In genomic region chr5:166111021-166111420, GRCh38 we compare ENCODE assay signal across 23 cellular contexts.
DNase-seq lines count a peak whose midpoint lies in the region; ATAC-seq, FAIRE-seq and TF ChIP-seq lines count a peak whose summit lies in the region.
"Had no signal": no experiment of that assay in that cellular context is flagged by ENCODE, and none has a peak within 500 bp of the region (broad histone marks: within the 10 kb centered on the region; RNA-seq: fewer than 3 reads in every experiment).

No MANE protein-coding gene starts in this region.

- TF ChIP-seq CTCF in HepG2 (CRISPR knock-in tag; IDR thresholded peaks at IDR 0.05) (no peak), right lobe of liver (IDR thresholded peaks at IDR 0.05) (no peak), H9 (conservative IDR thresholded peaks at IDR 0.05) (no peak), H1 (IDR thresholded peaks at IDR 0.05; ENCODE audit: control extremely low read depth in 1 of 3, insufficient read depth in 1 of 3, low read depth in 1 of 3, low read length in 3 of 3) (no peak)

- in situ Hi-C loops in HepG2 (cut with HindIII; ENCODE audit: extremely low pct_ligation_motif_present, low pct_unique_long_range_greater_than_20kb) = no loop called here

- H3K14ac ChIP-seq in H9 (ENCODE audit: insufficient read depth, low read length) (no peak overlapping the region), H1 (ENCODE audit: insufficient read length) (no peak overlapping the region)

- H2BK120ac ChIP-seq in H9 (ENCODE audit: low read depth, low read length, poor library complexity, severe bottlenecking) (no peak overlapping the region), H1 (replicated peaks; ENCODE audit: low read depth, low read length) (no peak overlapping the region), mesendoderm (ENCODE audit: low read depth, low read length) (no peak overlapping the region)

- H3K18ac ChIP-seq in H9 (ENCODE audit: insufficient read length, low read depth, low read length) (no peak overlapping the region), H1 (ENCODE audit: extremely low read depth, low read length) (no peak overlapping the region), mesendoderm (ENCODE audit: low read length) (no peak overlapping the region)

- intact Hi-C loops in HepG2 (cut with micrococcal nuclease; ENCODE audit: unreplicated experiment) = no loop called here
- intact Hi-C loops in right lobe of liver (cut with DNase I) = no loop called here
- intact Hi-C loops in head of caudate nucleus (cut with DNase I) = no loop called here

- no peak for FAIRE-seq in HepG2 (lab: Jason Lieb, UNC)
- no peak for FAIRE-seq in H1 (lab: Jason Lieb, UNC)
- FAIRE-seq: GM12892, GM18507, K562 had no signal

- H3K36me3 ChIP-seq in HepG2 (replicated peaks in 1 of 2; ENCODE audit: control insufficient read depth in 1 of 2, insufficient read depth in 2 of 2, low read length in 2 of 2) (no peaks in the 10 kb centered on the region), right lobe of liver (no peaks in the 10 kb centered on the region), H1 (ENCODE audit: control insufficient read depth in 2 of 4, insufficient read depth in 4 of 4, low read length in 3 of 4) (no peaks in the 10 kb centered on the region), mesendoderm (ENCODE audit: control insufficient read depth, insufficient read depth, low read length) (no peaks in the 10 kb centered on the region)
- H3K36me3 ChIP-seq: BLaER1 treated with 17β-estradiol and CSF1 and Interleukin-3, amounts not matched to agents 10 nM and 100 nM; HAP-1 had no signal

- H2AFZ ChIP-seq in HepG2 (ENCODE audit: low read length) (no peak overlapping the region), H9 (ENCODE audit: low read length) (no peak overlapping the region), H1 (ENCODE audit: low read length) (no peak overlapping the region)

- ATAC-seq in HepG2 (no peak), right lobe of liver (no peak), HG03354 (IDR thresholded peaks at IDR 0.05; ENCODE audit: poor library complexity, severe bottlenecking, unreplicated experiment) (no peak)
- ATAC-seq: K562 had no signal

- TF ChIP-seq RAD21 in HepG2 (CRISPR knock-in tag; IDR thresholded peaks at IDR 0.05) (no peak), H1 (IDR thresholded peaks at IDR 0.05 in 1 of 2, conservative IDR thresholded peaks at IDR 0.05 in 1 of 2; ENCODE audit: low read depth in 2 of 2, low read length in 2 of 2) (no peak)

- H3K27me3 ChIP-seq in HepG2 (ENCODE audit: control insufficient read depth in 1 of 2, insufficient read depth in 2 of 2, low read length in 2 of 2) (no peaks in the 10 kb centered on the region), right lobe of liver (no peaks in the 10 kb centered on the region), H9 (ENCODE audit: insufficient read depth, low read length) (no peaks in the 10 kb centered on the region), H1 (replicated peaks in 1 of 4; ENCODE audit: control insufficient read depth in 3 of 4, extremely low read depth in 1 of 4, insufficient read depth in 3 of 4, low read length in 3 of 4) (no peaks in the 10 kb centered on the region), mesendoderm (ENCODE audit: insufficient read depth, low read length, poor library complexity) (no peaks in the 10 kb centered on the region)
- H3K27me3 ChIP-seq: BLaER1 treated with 17β-estradiol and CSF1 and Interleukin-3, amounts not matched to agents 10 nM and 100 nM had no signal

- 6% methylated on average over 3 of the region's 3 CpGs for WGBS in HepG2 (ENCODE audit: low lambda C conversion rate)
- 52% methylated on average over 3 of the region's 3 CpGs for WGBS in right lobe of liver (ENCODE audit: insufficient coverage, low coverage, low lambda C conversion rate, missing lambda C conversion rate)
- WGBS in H9 (ENCODE audit: extremely low coverage, insufficient read length, low lambda C conversion rate) = no CpG with 5 or more reads among the region's 3 CpGs
- 67% methylated on average over 3 of the region's 3 CpGs; no CpG with 5 or more reads in 1 of the 2 experiments for WGBS in H1 (ENCODE audit: extremely low coverage in 1 of 2, insufficient coverage in 1 of 2, insufficient read length in 1 of 2, insufficient replicate concordance in 2 of 2, low coverage in 1 of 2, low lambda C conversion rate in 2 of 2, missing lambda C conversion rate in 1 of 2), 2 experiments
- no CpG with 5 or more reads among the region's 3 CpGs for WGBS in mesendoderm (ENCODE audit: extremely low coverage, insufficient coverage, low lambda C conversion rate)

- H2BK20ac ChIP-seq in H9 (ENCODE audit: low read depth, low read length, poor library complexity, severe bottlenecking) (no peak overlapping the region), H1 (ENCODE audit: low read length) (no peak overlapping the region)

- H2BK15ac ChIP-seq in H9 (ENCODE audit: low read depth, low read length) (no peak overlapping the region), H1 (ENCODE audit: low read length) (no peak overlapping the region), mesendoderm (replicated peaks; ENCODE audit: low read depth) (no peak overlapping the region)

- TF ChIP-seq EP300 in HepG2 (IDR thresholded peaks at IDR 0.05; ENCODE audit: low read depth in 2 of 2, low read length in 2 of 2) (no peak), HepG2 (CRISPR knock-in tag; IDR thresholded peaks at IDR 0.05; ENCODE audit: borderline replicate concordance) (no peak), H1 (IDR thresholded peaks at IDR 0.05; ENCODE audit: borderline replicate concordance in 1 of 2, low read depth in 2 of 2, low read length in 2 of 2) (no peak)

- H4K8ac ChIP-seq in H9 (replicated peaks; ENCODE audit: insufficient read length, low read depth, low read length) (no peak overlapping the region), H1 (ENCODE audit: extremely low read depth, insufficient read depth, low read length) (no peak overlapping the region), mesendoderm (ENCODE audit: low read depth, low read length) (no peak overlapping the region)

- H3K56ac ChIP-seq in H9 (ENCODE audit: insufficient read length, low read depth, low read length) (no peak overlapping the region), H1 (replicated peaks; ENCODE audit: insufficient read length, low read depth, low read length) (no peak overlapping the region), mesendoderm (ENCODE audit: low read length) (no peak overlapping the region)

- POLR2A ChIA-PET in HepG2 (lab: Yijun Ruan, JAX) = no interaction called here
- POLR2A ChIA-PET in H1 (lab: Charles Lee; ENCODE audit: partially characterized antibody) = no interaction called here

- no TSS peak for BruUV-seq in HepG2 (replicated peaks; lab: Mats Ljungman, UMichigan)

- peaks cover 0 to 5% (median 0%) of the 10 kb centered on the region in 3 experiments; a peak in 2 of 7 replicates for H3K36me3 Mint-ChIP-seq in H9 (ENCODE audit: insufficient read depth in 1 of 3, low read depth in 3 of 3)
- H3K36me3 Mint-ChIP-seq: CD4-positive, CD25-positive, alpha-beta regulatory T cell; CD8-positive, alpha-beta memory T cell had no signal

- H4K91ac ChIP-seq in H9 (ENCODE audit: insufficient read length, low read depth, low read length) (no peak overlapping the region), H1 (replicated peaks; ENCODE audit: insufficient read length, low read length) (no peak overlapping the region)

- H3K23me2 ChIP-seq in H9 (ENCODE audit: insufficient read length, low read depth, low read length, poor library complexity, severe bottlenecking) (no peaks in the 10 kb centered on the region), H1 (ENCODE audit: low read depth, low read length) (no peaks in the 10 kb centered on the region)

- H4K5ac ChIP-seq in H9 (ENCODE audit: insufficient read length, low read depth, low read length) (no peak overlapping the region), H1 (ENCODE audit: insufficient read length, low read depth, low read length) (no peak overlapping the region), mesendoderm (ENCODE audit: low read length) (no peak overlapping the region)

- H3K4ac ChIP-seq in H9 (ENCODE audit: low read depth, low read length) (no peak overlapping the region), H1 (replicated peaks; ENCODE audit: insufficient read length, low read depth, low read length) (no peak overlapping the region), mesendoderm (ENCODE audit: low read depth, low read length) (no peak overlapping the region)

- no peak overlapping the region for H3K4me2 ChIP-seq in HepG2 (ENCODE audit: low read depth, low read length)
- H3K4me2 ChIP-seq in H9 (ENCODE audit: insufficient read depth, insufficient read length, low read length) = no peak overlapping the region
- no peak overlapping the region; a peak in 1 of 4 replicates for H3K4me2 ChIP-seq in H1 (ENCODE audit: insufficient read depth in 1 of 2, low read depth in 2 of 2, low read length in 2 of 2)
- no peak overlapping the region for H3K4me2 ChIP-seq in mesendoderm (ENCODE audit: low read length)
- H3K4me2 ChIP-seq: BLaER1 treated with 17β-estradiol and CSF1 and Interleukin-3, amounts not matched to agents 10 nM and 100 nM had no signal

- H2BK12ac ChIP-seq in H9 (ENCODE audit: insufficient read length, low read depth, low read length) = no peak overlapping the region
- H2BK12ac ChIP-seq in H1 (ENCODE audit: low read depth, low read length) = no peak overlapping the region

- no peaks in the 10 kb centered on the region for H3K27me3 Mint-ChIP-seq in H9 (ENCODE audit: low read depth)
- H3K27me3 Mint-ChIP-seq: B cell; CD4-positive, CD25-positive, alpha-beta regulatory T cell; CD8-positive, alpha-beta memory T cell had no signal

- no peak for DNase-seq in HepG2 (ENCODE audit: low spot score)
- no peak for DNase-seq in right lobe of liver
- no peak for DNase-seq in H9
- DNase-seq in H1 (ENCODE audit: low read depth in 1 of 2, low spot score in 2 of 2) = no peak
- peak; percentile 39 for DNase-seq in mesendoderm
- DNase-seq in GM19240 (ENCODE audit: insufficient read length, low spot score) = no peak
- no peak for DNase-seq in head of caudate nucleus
- DNase-seq: 8988T; CD4-positive, CD25-positive, alpha-beta regulatory T cell; CD8-positive, alpha-beta memory T cell; COR-L47; DMS 273 treated with DMSO at 0.1 percent for 48 hours; DMS53; DND-41; GDM1; IMR-90 had no signal

- no peaks in the 10 kb centered on the region; a peak in 3 of 5 replicates for H3K9me3 Mint-ChIP-seq in H9

- peaks cover 75% of the 10 kb centered on the region for H3K9me3 ChIP-seq in HepG2 (ENCODE audit: low read length)
- H3K9me3 ChIP-seq in right lobe of liver = no peaks in the 10 kb centered on the region
- no peaks in the 10 kb centered on the region for H3K9me3 ChIP-seq in H9 (ENCODE audit: control insufficient read depth, low read depth, low read length)
- no peaks in the 10 kb centered on the region; a peak in 1 of 4 replicates for H3K9me3 ChIP-seq in H1 (ENCODE audit: insufficient read depth in 2 of 2, low read depth in 1 of 2, low read length in 1 of 2)
- H3K9me3 ChIP-seq: BLaER1 treated with 17β-estradiol and CSF1 and Interleukin-3, amounts not matched to agents 10 nM and 100 nM; HAP-1 had no signal

- no peaks in the 10 kb centered on the region for H3K4me1 ChIP-seq in HepG2 (ENCODE audit: insufficient read depth, low read length)
- no peaks in the 10 kb centered on the region for H3K4me1 ChIP-seq in right lobe of liver
- H3K4me1 ChIP-seq in H9 (ENCODE audit: insufficient read depth, low read length) = peaks cover 5% of the 10 kb centered on the region; the same call in 1 of the 2 replicates
- no peaks in the 10 kb centered on the region for H3K4me1 ChIP-seq in H1 (replicated peaks in 1 of 4; ENCODE audit: control insufficient read depth in 3 of 4, insufficient read depth in 4 of 4, low read length in 3 of 4)
- H3K4me1 ChIP-seq in mesendoderm (ENCODE audit: control insufficient read depth, low read depth, low read length) = no peaks in the 10 kb centered on the region
- H3K4me1 ChIP-seq: HAP-1 had no signal

- peak overlapping the region in 2 of 3 experiments; percentile 31 to 37; a peak in 2 of 7 replicates for H3K27ac Mint-ChIP-seq in H9
- H3K27ac Mint-ChIP-seq: B cell; CD4-positive, CD25-positive, alpha-beta regulatory T cell; CD8-positive, alpha-beta memory T cell had no signal

- H4K20me1 ChIP-seq in HepG2 (ENCODE audit: insufficient read depth, low read length) = no peaks in the 10 kb centered on the region
- no peaks in the 10 kb centered on the region for H4K20me1 ChIP-seq in H9 (ENCODE audit: control insufficient read depth, insufficient read depth, insufficient read length)
- H4K20me1 ChIP-seq in H1 (replicated peaks in 1 of 2; ENCODE audit: control insufficient read depth in 1 of 2, insufficient read depth in 2 of 2, low read length in 2 of 2) = no peaks in the 10 kb centered on the region
- H4K20me1 ChIP-seq: BLaER1 treated with 17β-estradiol and CSF1 and Interleukin-3, amounts not matched to agents 10 nM and 100 nM had no signal

- H3K9ac ChIP-seq in HepG2 (ENCODE audit: insufficient read depth, low read depth, low read length) = no peak overlapping the region
- no peak overlapping the region for H3K9ac ChIP-seq in H9 (ENCODE audit: extremely low read depth, insufficient read length, low read length)
- H3K9ac ChIP-seq in H1 (replicated peaks in 1 of 4; ENCODE audit: extremely low read depth in 1 of 4, low read depth in 3 of 4, low read length in 3 of 4) = no peak overlapping the region
- H3K9ac ChIP-seq in mesendoderm (ENCODE audit: low read length) = no peak overlapping the region
- H3K9ac ChIP-seq: BLaER1 treated with 17β-estradiol and CSF1 and Interleukin-3, amounts not matched to agents 10 nM and 100 nM had no signal

- H2AK5ac ChIP-seq in H9 (ENCODE audit: insufficient read length, low read length) (no peak overlapping the region), H1 (ENCODE audit: low read depth, low read length) (no peak overlapping the region), mesendoderm (ENCODE audit: low read length) (no peak overlapping the region)

- H3K4me3 ChIP-seq in HepG2 (replicated peaks in 1 of 3; ENCODE audit: insufficient read depth in 1 of 3, low read depth in 2 of 3, low read length in 3 of 3) = no peak overlapping the region
- H3K4me3 ChIP-seq in right lobe of liver = no peak overlapping the region
- H3K4me3 ChIP-seq in H1 (ENCODE audit: extremely low read depth in 1 of 4, insufficient read depth in 2 of 4, low read depth in 3 of 4, low read length in 4 of 4) = no peak overlapping the region
- no peak overlapping the region for H3K4me3 ChIP-seq in mesendoderm (ENCODE audit: low read length)
- H3K4me3 ChIP-seq: BLaER1 treated with 17β-estradiol and CSF1 and Interleukin-3, amounts not matched to agents 10 nM and 100 nM; HAP-1; K562 had no signal

- H2BK5ac ChIP-seq in H9 (ENCODE audit: insufficient read length, low read length) = no peak overlapping the region
- no peak overlapping the region for H2BK5ac ChIP-seq in H1 (ENCODE audit: low read depth, low read length)
- H2BK5ac ChIP-seq in mesendoderm (ENCODE audit: low read length) = no peak overlapping the region

- H3K4me1 Mint-ChIP-seq in H9 = peaks cover 6 to 7% of the 10 kb centered on the region in 2 experiments
- H3K4me1 Mint-ChIP-seq: B cell; CD4-positive, CD25-positive, alpha-beta regulatory T cell; CD8-positive, alpha-beta memory T cell had no signal

- H3K4me3 Mint-ChIP-seq in H9 = no peak overlapping the region
- H3K4me3 Mint-ChIP-seq: B cell; CD4-positive, CD25-positive, alpha-beta regulatory T cell; CD8-positive, alpha-beta memory T cell had no signal

- no peak overlapping the region for H3T11ph ChIP-seq in H9 (ENCODE audit: low read length)

- H3K79me1 ChIP-seq in H9 (ENCODE audit: insufficient read depth, low read depth, low read length, poor library complexity, severe bottlenecking) (no peaks in the 10 kb centered on the region), H1 (ENCODE audit: low read depth, low read length) (no peaks in the 10 kb centered on the region), mesendoderm (ENCODE audit: low read length) (no peaks in the 10 kb centered on the region)

- CTCF ChIA-PET in HepG2 (lab: Yijun Ruan, JAX; ENCODE audit: low intra/inter-chr PET ratio, low total read pairs) (no interaction called here), H1 (lab: Charles Lee; ENCODE audit: partially characterized antibody) (no interaction called here)

- no peaks in the 10 kb centered on the region for H3K79me2 ChIP-seq in HepG2 (ENCODE audit: insufficient read depth, low read length)
- H3K79me2 ChIP-seq in H9 (ENCODE audit: insufficient read depth, low read length) = no peaks in the 10 kb centered on the region
- H3K79me2 ChIP-seq in H1 (ENCODE audit: control insufficient read depth in 1 of 2, insufficient read depth in 2 of 2, low read length in 2 of 2) = no peaks in the 10 kb centered on the region
- H3K79me2 ChIP-seq in mesendoderm (ENCODE audit: control insufficient read depth, insufficient read depth, low read length) = no peaks in the 10 kb centered on the region

- TF ChIP-seq POLR2A in HepG2 (IDR thresholded peaks at IDR 0.05; ENCODE audit: insufficient read depth in 1 of 2, low read depth in 2 of 2, low read length in 2 of 2) (no peak), right lobe of liver (IDR thresholded peaks at IDR 0.05) (no peak), H1 (IDR thresholded peaks at IDR 0.05; ENCODE audit: control extremely low read depth in 1 of 2, low read depth in 2 of 2, low read length in 2 of 2) (no peak)

- H3K23ac ChIP-seq in H9 (ENCODE audit: insufficient read length, low read depth, low read length) = no peak overlapping the region
- H3K23ac ChIP-seq in H1 (ENCODE audit: insufficient read length) = no peak overlapping the region
- H3K23ac ChIP-seq in mesendoderm (ENCODE audit: low read length) = no peak overlapping the region

- H3K27ac ChIP-seq in HepG2 (ENCODE audit: extremely low read length, insufficient read depth, low read length) (no peak overlapping the region), right lobe of liver (no peak overlapping the region), H9 (ENCODE audit: insufficient read length, low read depth, low read length) (no peak overlapping the region), H1 (ENCODE audit: low read depth, low read length) (no peak overlapping the region), mesendoderm (ENCODE audit: low read depth, low read length) (no peak overlapping the region)
- H3K27ac ChIP-seq: BLaER1 treated with 17β-estradiol and CSF1 and Interleukin-3, amounts not matched to agents 10 nM and 100 nM had no signal

Comparison
In these comparisons a context has a peak if more than half of its experiments do, and no peak if none do; other contexts are left out.
1. Of the 41 proteins assayed by ChIP-seq in both HepG2 and H1: peak only in HepG2: none; only in H1: ATF2 and SP1; in both: none; in neither: 38; mixed calls (peak in some experiments, not most) for 1.